Comparison of ENCODE assay signal across 8 cellular contexts in the genomic region with DNA sequence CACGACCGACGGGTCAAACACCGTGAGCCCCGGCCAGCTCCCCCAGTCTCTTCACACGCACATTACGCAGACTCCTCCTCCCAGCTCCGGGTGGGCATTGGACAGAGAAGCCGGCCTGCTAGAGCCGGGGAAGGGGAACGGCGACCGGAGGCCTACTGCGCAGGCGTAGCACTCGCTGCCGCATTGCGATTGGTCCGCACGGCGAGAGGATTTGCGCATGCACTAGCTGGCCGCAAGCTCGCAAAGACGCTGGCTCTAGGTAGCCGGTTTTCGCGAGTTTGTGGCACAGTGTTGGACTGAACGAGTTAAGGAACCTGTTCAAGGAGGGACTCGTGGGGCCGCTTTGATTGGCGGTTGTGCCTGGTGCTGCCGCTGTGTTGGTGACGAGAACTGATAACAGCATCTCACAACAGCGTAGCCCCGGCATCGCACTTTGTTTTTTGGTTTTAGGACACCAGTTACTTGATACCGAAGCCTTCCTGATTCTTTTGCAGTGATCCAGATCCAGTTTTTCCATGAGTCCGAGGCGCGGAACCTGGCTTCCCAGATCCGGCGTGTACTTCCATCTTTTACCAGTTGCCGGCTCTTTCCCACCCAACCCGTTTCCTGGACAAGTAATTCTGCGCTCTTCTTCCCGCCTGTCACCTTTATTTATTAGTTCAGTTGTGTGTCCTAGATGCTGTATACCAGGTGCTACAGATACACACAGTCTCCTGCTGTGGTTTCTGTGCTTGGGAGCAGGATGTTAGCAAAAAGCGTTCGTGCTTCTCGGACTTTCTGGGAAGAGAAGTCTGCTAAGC. TPM values are rescaled to one million over a fixed set of nuclear protein-coding genes. Genes with fewer than 3 reads are reported as not detected.
DNase-seq lines count a peak whose midpoint lies in the region; ATAC-seq lines count a peak whose summit lies in the region.

A gene (minus strand): TSS at position 139 of the 800 bp plus-strand sequence. CDS start 185 bp downstream, outside the sequence.

- no peaks in the 10 kb centered on the region for H3K79me1 ChIP-seq in mesenchymal stem cell (replicated peaks; ENCODE audit: low read length, poor library complexity, severe bottlenecking)

- H3K4me1 ChIP-seq in NT2/D1 (ENCODE audit: insufficient read depth, insufficient read length): no peaks in the 10 kb centered on the region
- H3K4me1 ChIP-seq in endocrine pancreas (ENCODE audit: control insufficient read depth, insufficient read depth, low read length): no peaks in the 10 kb centered on the region
- H3K4me1 ChIP-seq in mesenchymal stem cell (ENCODE audit: control insufficient read depth, insufficient read depth, low read depth, low read length): peaks cover 3% of the 10 kb centered on the region

- H3K23ac ChIP-seq in mesenchymal stem cell (ENCODE audit: low read length in 2 of 2): no peak within 1 kb of the TSS

- peak within 1 kb of the TSS in 1 of 2 experiments; percentile 53 for H3K14ac ChIP-seq in mesenchymal stem cell (ENCODE audit: low read length in 2 of 2)

- H3K27me3 ChIP-seq in NT2/D1 (ENCODE audit: insufficient read depth, insufficient read length) (peaks cover 4% of the 10 kb centered on the region), endocrine pancreas (ENCODE audit: control insufficient read depth, insufficient read depth, low read length) (no peaks in the 10 kb centered on the region), mesenchymal stem cell (ENCODE audit: control insufficient read depth in 1 of 2, insufficient read depth in 1 of 2, low read length in 2 of 2) (peaks cover 3 to 15% of the 10 kb centered on the region in 2 experiments)

- 0% methylated on average over 40 of the region's 50 CpGs for WGBS in mesenchymal stem cell

- no peaks in the 10 kb centered on the region for H3K9me3 ChIP-seq in NT2/D1 (ENCODE audit: insufficient read depth, low read length)
- H3K9me3 ChIP-seq in endocrine pancreas (ENCODE audit: control insufficient read depth, low read length): no peaks in the 10 kb centered on the region
- H3K9me3 ChIP-seq in mesenchymal stem cell (ENCODE audit: control insufficient read depth, low read length): no peaks in the 10 kb centered on the region

- H2AK5ac ChIP-seq in mesenchymal stem cell (ENCODE audit: low read length, severe bottlenecking): no peak within 1 kb of the TSS

- H2BK120ac ChIP-seq in mesenchymal stem cell (ENCODE audit: low read depth, low read length): no peak within 1 kb of the TSS

- H3K27ac Mint-ChIP-seq in activated CD8-positive, alpha-beta memory T cell treated with anti-CD3 and anti-CD28 coated beads, Interleukin-2, amount 10 ng/mL, durations not matched to agents 7 days and 5 days: peak within 1 kb of the TSS; percentile 97

- CTCF ChIA-PET in activated CD8-positive, alpha-beta memory T cell treated with anti-CD3 and anti-CD28 coated beads, Interleukin-2, amount 10 ng/mL, durations not matched to agents 7 days and 5 days (lab: Charles Lee): interaction anchor here (0.8 to 1.3 kb wide), 6 partner anchors 20 to 105 kb away, joined by 3 to 7 read pairs (median 4); no protein-coding TSS in a partner anchor

- peak within 1 kb of the TSS; percentile 84 for H3K4me3 Mint-ChIP-seq in activated CD8-positive, alpha-beta memory T cell treated with anti-CD3 and anti-CD28 coated beads, Interleukin-2, amount 10 ng/mL, durations not matched to agents 7 days and 5 days

- peak within 1 kb of the TSS in 1 of 2 experiments; percentile 87 for H3K4ac ChIP-seq in mesenchymal stem cell (ENCODE audit: low read depth in 1 of 2, low read length in 2 of 2)

- ATAC-seq in GM21381 (IDR thresholded peaks at IDR 0.05; ENCODE audit: unreplicated experiment): peak; percentile 91
- ATAC-seq in activated CD8-positive, alpha-beta memory T cell treated with anti-CD3 and anti-CD28 coated beads, Interleukin-2, amount 10 ng/mL, durations not matched to agents 7 days and 5 days: peak; percentile 93

- no peak within 1 kb of the TSS for H2BK15ac ChIP-seq in mesenchymal stem cell (ENCODE audit: low read depth, poor library complexity, severe bottlenecking)

- peak within 1 kb of the TSS; percentile 72 for H3K4me2 ChIP-seq in mesenchymal stem cell (ENCODE audit: low read length, poor library complexity, severe bottlenecking)

- peaks cover 3% of the 10 kb centered on the region for H3K36me3 Mint-ChIP-seq in activated CD8-positive, alpha-beta memory T cell treated with anti-CD3 and anti-CD28 coated beads, Interleukin-2, amount 10 ng/mL, durations not matched to agents 7 days and 5 days

- peak within 1 kb of the TSS; percentile 86 for H3K9ac ChIP-seq in NT2/D1 (ENCODE audit: insufficient read length, low read depth)
- H3K9ac ChIP-seq in endocrine pancreas (ENCODE audit: control insufficient read depth, insufficient read depth, low read length): peak within 1 kb of the TSS; percentile 77
- peak within 1 kb of the TSS; percentile 85 for H3K9ac ChIP-seq in mesenchymal stem cell (ENCODE audit: low read length)

- peak within 1 kb of the TSS in 1 of 2 experiments; percentile 15 for H2BK12ac ChIP-seq in mesenchymal stem cell (ENCODE audit: low read length in 2 of 2)

- no peaks in the 10 kb centered on the region for H3K9me3 Mint-ChIP-seq in activated CD8-positive, alpha-beta memory T cell treated with anti-CD3 and anti-CD28 coated beads, Interleukin-2, amount 10 ng/mL, durations not matched to agents 7 days and 5 days (ENCODE audit: low read depth)

- peak within 1 kb of the TSS; percentile 35 for H2BK5ac ChIP-seq in mesenchymal stem cell (ENCODE audit: low read depth, low read length, poor library complexity, severe bottlenecking)

- H4K8ac ChIP-seq in mesenchymal stem cell (ENCODE audit: low read length): peak within 1 kb of the TSS; percentile 82

- H3K27ac ChIP-seq in mesenchymal stem cell (ENCODE audit: low read length, poor library complexity, severe bottlenecking): peak within 1 kb of the TSS; percentile 99

- H2AFZ ChIP-seq in mesenchymal stem cell (ENCODE audit: low read depth, low read length): no peak within 1 kb of the TSS

- H3K4me1 Mint-ChIP-seq in activated CD8-positive, alpha-beta memory T cell treated with anti-CD3 and anti-CD28 coated beads, Interleukin-2, amount 10 ng/mL, durations not matched to agents 7 days and 5 days: peaks cover 38% of the 10 kb centered on the region

- H4K91ac ChIP-seq in mesenchymal stem cell (ENCODE audit: low read length): peak within 1 kb of the TSS; percentile 43

- H3K27me3 Mint-ChIP-seq in activated CD8-positive, alpha-beta memory T cell treated with anti-CD3 and anti-CD28 coated beads, Interleukin-2, amount 10 ng/mL, durations not matched to agents 7 days and 5 days: no peaks in the 10 kb centered on the region

- peak within 1 kb of the TSS; percentile 63 for H3K4me3 ChIP-seq in NT2/D1 (ENCODE audit: insufficient read length, low read depth)
- peak within 1 kb of the TSS; percentile 88 for H3K4me3 ChIP-seq in endocrine pancreas (ENCODE audit: control insufficient read depth, insufficient read depth, low read length)
- H3K4me3 ChIP-seq in mesenchymal stem cell (ENCODE audit: insufficient read depth in 1 of 2, low read depth in 1 of 2, low read length in 2 of 2): peak within 1 kb of the TSS; percentile 77 to 81

- peak within 1 kb of the TSS in 1 of 2 experiments; percentile 91 for H3K18ac ChIP-seq in mesenchymal stem cell (ENCODE audit: low read depth in 1 of 2, low read length in 2 of 2)

- DNase-seq in COLO829 (ENCODE audit: low spot score): peak; percentile 88
- DNase-seq in HUDEP-2 (lab: John Stamatoyannopoulos, UW; ENCODE audit: unreplicated experiment in 76 of 76): peak; percentile 1 to 90 (median 78)
- peak; percentile 81 for DNase-seq in NT2/D1 (ENCODE audit: low read depth, low spot score)
- DNase-seq in activated CD8-positive, alpha-beta memory T cell treated with anti-CD3 and anti-CD28 coated beads, Interleukin-2, amount 10 ng/mL, durations not matched to agents 7 days and 5 days: peak; percentile 95
- peak; percentile 96 for DNase-seq in mesenchymal stem cell
- peak; percentile 74 for DNase-seq in stimulated activated CD8-positive, alpha-beta memory T cell treated with anti-CD3 and anti-CD28 coated beads, Interleukin-12 subunit alpha, Interleukin-12 subunit beta, amount 100 ng/mL, for 4 hours (ENCODE audit: low read depth)

- H3K36me3 ChIP-seq in NT2/D1 (ENCODE audit: insufficient read depth, insufficient read length, low read length): no peaks in the 10 kb centered on the region
- no peaks in the 10 kb centered on the region for H3K36me3 ChIP-seq in endocrine pancreas (ENCODE audit: control insufficient read depth, insufficient read depth, low read length)
- H3K36me3 ChIP-seq in mesenchymal stem cell (ENCODE audit: control insufficient read depth in 1 of 2, insufficient read depth in 2 of 2, low read depth in 1 of 2, low read length in 2 of 2): no peaks in the 10 kb centered on the region

RNA-seq across cellular contexts. Expression of the gene that starts here (rescaled TPM):
- 10 to 100 TPM; 47.3 to 59.6 TPM for total RNA-seq in activated CD8-positive, alpha-beta memory T cell treated with anti-CD3 and anti-CD28 coated beads, Interleukin-2, amount 10 ng/mL, durations not matched to agents 7 days and 5 days
- polyA plus RNA-seq in mesenchymal stem cell (2013, experiment 1 of 2): 34.2 TPM
- polyA plus RNA-seq in mesenchymal stem cell (2013, experiment 2 of 2): 34.5 TPM

Comparison
In these comparisons a context has a peak if more than half of its experiments do, and no peak if none do; other contexts are left out.
1. Peak in every context shown above with its lines: DNase-seq, ATAC-seq, H3K4me3 ChIP-seq and H3K27ac ChIP-seq.